25 cellular contexts compared by ENCODE assay signal in genomic region chrX:29237972-29238371, GRCh38.
"Had no signal": no experiment of that assay in that cellular context is flagged by ENCODE, and none has a peak within 500 bp of the region (broad histone marks: within the 10 kb centered on the region; RNA-seq: fewer than 3 reads in every experiment).

No MANE protein-coding gene starts in this region.

- H3K27me3 ChIP-seq: heart left ventricle, ovary, vagina had no signal

- H3K9me3 ChIP-seq: heart left ventricle, ovary, prostate gland, vagina had no signal

- FAIRE-seq: endothelial cell of umbilical vein had no signal

- H3K27ac ChIP-seq: heart left ventricle, ovary, prostate gland, vagina had no signal

- H3K4me1 Mint-ChIP-seq: activated CD4-positive, alpha-beta memory T cell treated with anti-CD3 and anti-CD28 coated beads, Interleukin-2, amount 10 ng/mL, durations not matched to agents 7 days and 5 days; activated CD4-positive, alpha-beta T cell treated with anti-CD3 and anti-CD28 coated beads, Interleukin-2, amount 10 ng/mL, durations not matched to agents 7 days and 5 days; naive thymus-derived CD4-positive, alpha-beta T cell; stimulated activated memory B cell treated with anti-CD40 and anti-IgM and Interleukin-4, amounts not matched to agents 10 μg/mL and 1 μg/mL and 100 μg/mL, for 72 hours; stimulated activated naive CD8-positive, alpha-beta T cell treated with anti-CD3 and anti-CD28 coated beads, Interleukin-15, amount 100 ng/mL, for 72 hours had no signal

- H3K4me1 ChIP-seq: heart left ventricle, prostate gland, vagina had no signal

- H3K4me3 ChIP-seq: heart left ventricle, ovary, prostate gland, smooth muscle cell, vagina had no signal

- ATAC-seq: heart left ventricle; naive thymus-derived CD4-positive, alpha-beta T cell; stimulated activated memory B cell treated with anti-CD40 and anti-IgM and Interleukin-4, amounts not matched to agents 10 μg/mL and 1 μg/mL and 100 μg/mL, for 72 hours; stimulated activated naive CD8-positive, alpha-beta T cell treated with anti-CD3 and anti-CD28 coated beads, Interleukin-15, amount 100 ng/mL, for 72 hours had no signal

- DNase-seq: activated CD4-positive, alpha-beta memory T cell treated with anti-CD3 and anti-CD28 coated beads, Interleukin-2, amount 10 ng/mL, durations not matched to agents 7 days and 5 days; activated CD4-positive, alpha-beta T cell treated with anti-CD3 and anti-CD28 coated beads, Interleukin-2, amount 10 ng/mL, durations not matched to agents 7 days and 5 days; activated CD4-positive, CD25-positive, alpha-beta regulatory T cell treated with anti-CD3 and anti-CD28 coated beads, Interleukin-2, amount 50 U/mL, for 72 hours; activated CD8-positive, alpha-beta memory T cell treated with anti-CD3 and anti-CD28 coated beads, Interleukin-2, amount 50 U/mL, for 48 hours; activated gamma-delta T cell; activated naive CD4-positive, alpha-beta T cell treated with anti-CD3 and anti-CD28 coated beads, Interleukin-2, amount 50 U/mL, for 16 hours; activated T-cell treated with anti-CD3 and anti-CD28 coated beads, Interleukin-2, amount 50 U/mL, for 24 hours; amniotic stem cell; central memory CD4-positive, alpha-beta T cell; heart left ventricle; hypothalamus; naive thymus-derived CD4-positive, alpha-beta T cell; ovary; stimulated activated CD4-positive, alpha-beta T cell treated with anti-CD3 and anti-CD28 coated beads, Interleukin-1b, Interleukin-23, amount 100 ng/mL, for 48 hours; stimulated activated CD4-positive, alpha-beta T cell treated with anti-CD3 and anti-CD28 coated beads, Interleukin-4, amount 100 ng/mL, for 4 hours; stimulated activated CD8-positive, alpha-beta memory T cell treated with anti-CD3 and anti-CD28 coated beads, Interleukin-4, amount 100 ng/mL, for 48 hours; stimulated activated naive CD8-positive, alpha-beta T cell treated with anti-CD3 and anti-CD28 coated beads, Interleukin-15, amount 100 ng/mL, for 72 hours; substantia nigra had no signal

- H3K36me3 ChIP-seq: heart left ventricle, ovary, prostate gland, vagina had no signal

- H3K4me3 Mint-ChIP-seq: activated CD4-positive, alpha-beta memory T cell treated with anti-CD3 and anti-CD28 coated beads, Interleukin-2, amount 10 ng/mL, durations not matched to agents 7 days and 5 days; activated CD4-positive, alpha-beta T cell treated with anti-CD3 and anti-CD28 coated beads, Interleukin-2, amount 10 ng/mL, durations not matched to agents 7 days and 5 days; activated T-cell treated with anti-CD3 and anti-CD28 coated beads, Interleukin-2, amount 50 U/mL, for 24 hours; mesothelial cell of epicardium; naive thymus-derived CD4-positive, alpha-beta T cell; stimulated activated memory B cell treated with anti-CD40 and anti-IgM and Interleukin-4, amounts not matched to agents 10 μg/mL and 1 μg/mL and 100 μg/mL, for 72 hours; stimulated activated naive CD8-positive, alpha-beta T cell treated with anti-CD3 and anti-CD28 coated beads, Interleukin-15, amount 100 ng/mL, for 72 hours; type B pancreatic cell had no signal

- H3K27me3 Mint-ChIP-seq: activated CD4-positive, alpha-beta memory T cell treated with anti-CD3 and anti-CD28 coated beads, Interleukin-2, amount 10 ng/mL, durations not matched to agents 7 days and 5 days; activated CD4-positive, alpha-beta T cell treated with anti-CD3 and anti-CD28 coated beads, Interleukin-2, amount 10 ng/mL, durations not matched to agents 7 days and 5 days; naive thymus-derived CD4-positive, alpha-beta T cell; stimulated activated memory B cell treated with anti-CD40 and anti-IgM and Interleukin-4, amounts not matched to agents 10 μg/mL and 1 μg/mL and 100 μg/mL, for 72 hours; stimulated activated naive CD8-positive, alpha-beta T cell treated with anti-CD3 and anti-CD28 coated beads, Interleukin-15, amount 100 ng/mL, for 72 hours; type B pancreatic cell had no signal

- H3K9me3 Mint-ChIP-seq: activated CD4-positive, alpha-beta memory T cell treated with anti-CD3 and anti-CD28 coated beads, Interleukin-2, amount 10 ng/mL, durations not matched to agents 7 days and 5 days; activated CD4-positive, alpha-beta T cell treated with anti-CD3 and anti-CD28 coated beads, Interleukin-2, amount 10 ng/mL, durations not matched to agents 7 days and 5 days; activated T-cell treated with anti-CD3 and anti-CD28 coated beads, Interleukin-2, amount 50 U/mL, for 24 hours; mesothelial cell of epicardium; stimulated activated memory B cell treated with anti-CD40 and anti-IgM and Interleukin-4, amounts not matched to agents 10 μg/mL and 1 μg/mL and 100 μg/mL, for 72 hours; stimulated activated naive CD8-positive, alpha-beta T cell treated with anti-CD3 and anti-CD28 coated beads, Interleukin-15, amount 100 ng/mL, for 72 hours; type B pancreatic cell had no signal

- H3K36me3 Mint-ChIP-seq: mesothelial cell of epicardium; naive thymus-derived CD4-positive, alpha-beta T cell; stimulated activated memory B cell treated with anti-CD40 and anti-IgM and Interleukin-4, amounts not matched to agents 10 μg/mL and 1 μg/mL and 100 μg/mL, for 72 hours; type B pancreatic cell had no signal

- H3K27ac Mint-ChIP-seq: activated CD4-positive, alpha-beta memory T cell treated with anti-CD3 and anti-CD28 coated beads, Interleukin-2, amount 10 ng/mL, durations not matched to agents 7 days and 5 days; activated CD4-positive, alpha-beta T cell treated with anti-CD3 and anti-CD28 coated beads, Interleukin-2, amount 10 ng/mL, durations not matched to agents 7 days and 5 days; activated T-cell treated with anti-CD3 and anti-CD28 coated beads, Interleukin-2, amount 50 U/mL, for 24 hours; mesothelial cell of epicardium; naive thymus-derived CD4-positive, alpha-beta T cell; stimulated activated memory B cell treated with anti-CD40 and anti-IgM and Interleukin-4, amounts not matched to agents 10 μg/mL and 1 μg/mL and 100 μg/mL, for 72 hours; stimulated activated naive CD8-positive, alpha-beta T cell treated with anti-CD3 and anti-CD28 coated beads, Interleukin-15, amount 100 ng/mL, for 72 hours; type B pancreatic cell had no signal
